In genomic region chr12:56392331-56392730, GRCh38 we compare ENCODE assay signal across 9 cellular contexts. TPM values are rescaled to one million over a fixed set of nuclear protein-coding genes. Genes with fewer than 3 reads are reported as not detected.
"Had no signal": no experiment of that assay in that cellular context is flagged by ENCODE, and none has a peak within 500 bp of the region (broad histone marks: within the 10 kb centered on the region; RNA-seq: fewer than 3 reads in every experiment).

No MANE protein-coding gene starts in this region.

- ATAC-seq: GM12878 had no signal

- DNase-seq: GDM1, GF-D8 had no signal

- FAIRE-seq: G401.6, GM12878, GM12891, GM12892, GM18507, GM19239 had no signal

- H3K4me3 ChIP-seq: GM12878 had no signal

RNA-seq across cellular contexts. Expression of gene APOF, which starts 29.7 kb away (rescaled TPM):
- total RNA-seq: G401 had no signal
